9 cellular contexts compared by ENCODE assay signal in the genomic region with DNA sequence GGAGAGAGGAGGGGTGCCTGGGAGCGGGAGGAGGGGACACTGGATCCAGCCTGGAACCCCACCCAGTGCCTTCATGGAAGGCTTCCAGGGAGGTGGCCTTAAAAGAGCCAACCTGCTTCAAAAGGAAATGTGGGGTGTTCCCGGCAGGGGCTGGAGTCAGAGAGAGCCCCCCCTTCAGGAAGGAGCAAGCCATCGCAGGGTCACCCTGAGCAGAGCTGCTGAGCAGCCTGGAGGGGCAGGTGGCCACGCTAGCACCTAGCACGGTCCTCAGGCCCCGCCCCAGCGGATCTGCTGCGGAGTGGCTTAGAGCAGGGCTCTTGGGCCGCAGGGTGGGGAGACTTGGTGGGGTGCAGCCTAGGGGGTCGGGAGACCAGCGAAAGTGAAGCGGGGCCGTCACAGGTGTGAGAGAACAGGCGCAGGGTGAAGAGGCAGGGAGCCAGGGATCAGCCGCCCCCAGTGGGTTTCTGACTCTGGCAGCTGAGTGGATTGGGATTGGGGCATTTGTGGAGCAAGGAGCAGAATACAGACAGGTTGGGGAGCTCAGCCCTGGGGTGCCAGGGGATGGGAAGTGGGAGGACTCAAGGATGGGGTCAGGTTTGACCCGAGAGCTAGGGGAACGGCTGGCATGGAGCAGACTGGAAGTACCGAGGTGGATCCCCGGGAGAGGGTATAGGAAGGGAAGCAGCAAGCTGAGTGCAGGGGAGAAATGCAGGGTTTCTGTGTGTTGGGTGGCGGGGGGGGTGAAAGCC. TPM values are rescaled to one million over a fixed set of nuclear protein-coding genes. Genes with fewer than 3 reads are reported as not detected.
A peak's percentile ranks its signal among the peaks of the same experiment; 100 is the strongest.
DNase-seq lines count a peak whose midpoint lies in the region; ATAC-seq and TF ChIP-seq lines count a peak whose summit lies in the region.
"Had no signal": no experiment of that assay in that cellular context is flagged by ENCODE, and none has a peak within 500 bp of the region (broad histone marks: within the 10 kb centered on the region; RNA-seq: fewer than 3 reads in every experiment).

No MANE protein-coding gene starts in this region.

- ATAC-seq in sciatic nerve (peak; percentile 15), HG03565 (IDR thresholded peaks at IDR 0.05; ENCODE audit: unreplicated experiment) (no peak), GM18505 (IDR thresholded peaks at IDR 0.05; ENCODE audit: unreplicated experiment) (no peak)

- peaks cover 0 to 37% of the 10 kb centered on the region in 2 donors for H3K4me1 ChIP-seq in esophagus (ENCODE audit: control insufficient read depth in 2 of 2, insufficient read depth in 2 of 2, low read length in 1 of 2)

- no peaks in the 10 kb centered on the region for H3K9me3 ChIP-seq in esophagus (ENCODE audit: control insufficient read depth in 2 of 2, insufficient read depth in 1 of 2, low read depth in 1 of 2, low read length in 1 of 2)

- DNase-seq in DMS53 (lab: John Stamatoyannopoulos, UW) (peak; percentile 58), DMS53 treated with DMSO at 0.1 percent for 48 hours (lab: John Stamatoyannopoulos, UW; ENCODE audit: unreplicated experiment) (no peak), NCI-H510A treated with DMSO at 0.1 percent for 48 hours (lab: John Stamatoyannopoulos, UW) (peak; percentile 18), sciatic nerve (ENCODE audit: low spot score) (no peak), middle frontal gyrus (ENCODE audit: extremely low spot score, low spot score) (no peak)

- peak overlapping the region; percentile 36 to 45 for H3K4me3 ChIP-seq in esophagus (ENCODE audit: low read depth in 1 of 2, low read length in 2 of 2)
- H3K4me3 ChIP-seq: skin epidermis had no signal

- peak overlapping the region; percentile 43 to 95 for H3K27ac ChIP-seq in esophagus (ENCODE audit: low read depth in 2 of 2, low read length in 1 of 2)

- H3K27me3 ChIP-seq in esophagus (ENCODE audit: control insufficient read depth in 1 of 2, insufficient read depth in 2 of 2, low read length in 2 of 2), result no peaks in the 10 kb centered on the region

- intact Hi-C loops in sciatic nerve (cut with DNase I), result no loop called here

- WGBS in esophagus, 2 donors, result 64 to 68% methylated on average over 20 of the region's 20 CpGs

- no peak for TF ChIP-seq POLR2A in GM18505 (IDR thresholded peaks at IDR 0.05; ENCODE audit: borderline replicate concordance, extremely low read depth, insufficient read depth, insufficient read length)

- peaks cover 0 to 4% of the 10 kb centered on the region in 2 donors for H3K36me3 ChIP-seq in esophagus (ENCODE audit: control insufficient read depth in 2 of 2, insufficient read depth in 2 of 2, low read length in 1 of 2)

RNA-seq across cellular contexts. Expression of a gene that starts 1.5 kb away (rescaled TPM):
- polyA plus RNA-seq in esophagus, result 1,000 to 10,000 TPM; 1,061 to 2,097 TPM
- total RNA-seq in sciatic nerve, result 6.0 TPM

RNA-seq across cellular contexts. Expression of a gene that starts 9.3 kb away (rescaled TPM):
- 100 to 1,000 TPM in 1 of 2 donors, 10 to 100 TPM in 1; 77.5 to 104 TPM for polyA plus RNA-seq in esophagus
- total RNA-seq in sciatic nerve, result 42.1 TPM

RNA-seq across cellular contexts. Expression of a gene that starts 23.2 kb away (rescaled TPM):
- polyA plus RNA-seq in esophagus, result 10 to 100 TPM; 59.0 to 59.4 TPM
- total RNA-seq in sciatic nerve, result 33.8 TPM

RNA-seq across cellular contexts. Expression of a gene that starts 40.6 kb away (rescaled TPM):
- 10 to 100 TPM; 39.8 to 39.9 TPM for polyA plus RNA-seq in esophagus
- total RNA-seq in sciatic nerve, result 140 TPM

RNA-seq across cellular contexts. Expression of a gene that starts 52.4 kb away (rescaled TPM):
- polyA plus RNA-seq in esophagus, result 1 to 10 TPM; 2.4 to 4.6 TPM
- total RNA-seq in sciatic nerve, result 52.7 TPM

Comparison
In these comparisons a context has a peak if more than half of its experiments do, and no peak if none do; other contexts are left out.
1. DNase-seq: peak in DMS53 (single experiment) and NCI-H510A treated with DMSO at 0.1 percent for 48 hours (single experiment); none in DMS53 treated with DMSO at 0.1 percent for 48 hours (single experiment), sciatic nerve (single experiment) and middle frontal gyrus (single experiment).